In the genomic region with DNA sequence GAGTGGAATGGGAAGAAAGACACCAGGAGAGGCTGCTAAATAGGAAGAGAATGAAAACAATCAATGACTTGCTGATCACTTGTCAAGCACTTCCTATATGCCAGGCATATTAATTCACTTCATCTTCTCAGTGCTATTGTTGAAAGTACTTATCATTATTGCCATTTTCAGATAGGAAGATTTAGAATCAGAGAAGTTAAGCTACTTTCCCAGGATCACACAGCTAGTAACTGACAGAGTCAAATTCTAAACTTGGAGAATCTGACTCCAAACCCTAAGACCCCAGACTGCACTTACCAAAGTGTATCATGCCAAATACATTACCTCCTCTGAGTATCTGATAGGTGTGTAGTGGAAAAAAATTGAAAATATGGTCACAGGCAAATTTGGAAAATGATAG, we compare ENCODE assay signal across 9 cellular contexts.
"Had no signal": no experiment of that assay in that cellular context is flagged by ENCODE, and none has a peak within 500 bp of the region (broad histone marks: within the 10 kb centered on the region; RNA-seq: fewer than 3 reads in every experiment).

No MANE protein-coding gene starts in this region.

- FAIRE-seq: HTR-8/SVneo had no signal

- H2AFZ ChIP-seq: GM23248 had no signal

- ATAC-seq: HCT116 had no signal

- H3K9ac ChIP-seq: GM23248, KMS-11 had no signal

- H3K27ac ChIP-seq: GM23248, KMS-11 had no signal

- H3K4me3 ChIP-seq: GM23248, HAP-1 had no signal

- H3K36me3 ChIP-seq: HAP-1 had no signal

- DNase-seq: GM23248, GOT3, H7, IMR-90, KBM-7 had no signal

- H3K4me2 ChIP-seq: KMS-11 had no signal

- H3K9me3 ChIP-seq: HAP-1 had no signal

- H3K4me1 ChIP-seq: HAP-1 had no signal
